8 cellular contexts compared by ENCODE assay signal in genomic region chr6:35687658-35688604, GRCh38. TPM values are rescaled to one million over a fixed set of nuclear protein-coding genes. Genes with fewer than 3 reads are reported as not detected.
DNase-seq lines count a peak whose midpoint lies in the region; ATAC-seq lines count a peak whose summit lies in the region.

No MANE protein-coding gene starts in this region.

- DNase-seq in NCI-H1436 (lab: John Stamatoyannopoulos, UW) = peak; percentile 10
- no peak for DNase-seq in NCI-H1436 treated with DMSO at 0.1 percent for 48 hours (lab: John Stamatoyannopoulos, UW)
- DNase-seq in NCI-H2171 treated with DMSO at 0.1 percent for 48 hours (lab: John Stamatoyannopoulos, UW) = peak; percentile 69
- peak; percentile 75 for DNase-seq in activated CD4-positive, alpha-beta memory T cell treated with anti-CD3 and anti-CD28 coated beads for 36 hours
- peak; percentile 36 to 48 (median 43) for DNase-seq in effector memory CD8-positive, alpha-beta T cell
- DNase-seq in mesenteric fat pad (ENCODE audit: low spot score) = peak; percentile 90
- DNase-seq in stimulated activated CD8-positive, alpha-beta memory T cell treated with anti-CD3 and anti-CD28 coated beads, Interleukin-15, amount 100 ng/mL, for 4 hours (ENCODE audit: low read depth in 2 of 2) = peak; percentile 12 to 29

- peak overlapping the region; percentile 92 for H3K4me3 Mint-ChIP-seq in activated CD4-positive, alpha-beta memory T cell treated with anti-CD3 and anti-CD28 coated beads for 36 hours
- peak overlapping the region; percentile 92 to 96 for H3K4me3 Mint-ChIP-seq in effector memory CD8-positive, alpha-beta T cell

- peaks cover 17% of the 10 kb centered on the region for H3K4me1 Mint-ChIP-seq in activated CD4-positive, alpha-beta memory T cell treated with anti-CD3 and anti-CD28 coated beads for 36 hours (ENCODE audit: low read depth)
- H3K4me1 Mint-ChIP-seq in effector memory CD8-positive, alpha-beta T cell (ENCODE audit: low read depth in 2 of 2) = peaks cover 12 to 16% of the 10 kb centered on the region in 2 donors

- H3K27me3 Mint-ChIP-seq in activated CD4-positive, alpha-beta memory T cell treated with anti-CD3 and anti-CD28 coated beads for 36 hours = no peaks in the 10 kb centered on the region
- H3K27me3 Mint-ChIP-seq in effector memory CD8-positive, alpha-beta T cell = no peaks in the 10 kb centered on the region

- intact Hi-C loops in activated CD4-positive, alpha-beta memory T cell treated with anti-CD3 and anti-CD28 coated beads for 36 hours (cut with micrococcal nuclease) = loop anchor here (1.0 to 2.0 kb wide), 4 partner anchors 23 to 42 kb away; no protein-coding TSS in a partner anchor

- CTCF ChIA-PET in activated CD4-positive, alpha-beta memory T cell treated with anti-CD3 and anti-CD28 coated beads for 36 hours (lab: Charles Lee) = interaction anchor here (0.6 to 4.5 kb wide), 14 partner anchors 14 to 106 kb away, joined by 3 to 30 read pairs (median 4); partner anchors contain the start of gene ARMC12

- ATAC-seq in HG02870 (IDR thresholded peaks at IDR 0.05; ENCODE audit: unreplicated experiment) = peak; percentile 28
- ATAC-seq in effector memory CD8-positive, alpha-beta T cell (replicated peaks) = peak; percentile 54

- H3K36me3 Mint-ChIP-seq in activated CD4-positive, alpha-beta memory T cell treated with anti-CD3 and anti-CD28 coated beads for 36 hours = peaks cover 8% of the 10 kb centered on the region
- peaks cover 8% of the 10 kb centered on the region for H3K36me3 Mint-ChIP-seq in effector memory CD8-positive, alpha-beta T cell (ENCODE audit: insufficient read depth)

- H3K27ac Mint-ChIP-seq in activated CD4-positive, alpha-beta memory T cell treated with anti-CD3 and anti-CD28 coated beads for 36 hours = peak overlapping the region; percentile 86
- peak overlapping the region; percentile 78 to 92 for H3K27ac Mint-ChIP-seq in effector memory CD8-positive, alpha-beta T cell

- no peaks in the 10 kb centered on the region for H3K9me3 Mint-ChIP-seq in activated CD4-positive, alpha-beta memory T cell treated with anti-CD3 and anti-CD28 coated beads for 36 hours
- H3K9me3 Mint-ChIP-seq in effector memory CD8-positive, alpha-beta T cell = no peaks in the 10 kb centered on the region

- POLR2A ChIA-PET in activated CD4-positive, alpha-beta memory T cell treated with anti-CD3 and anti-CD28 coated beads for 36 hours (lab: Charles Lee) = interaction anchor here (0.6 to 2.8 kb wide), 6 partner anchors 25 to 97 kb away, joined by 3 to 22 read pairs (median 5); no protein-coding TSS in a partner anchor

RNA-seq across cellular contexts. Expression of gene FKBP5, which starts 0.8 kb away (rescaled TPM):
- total RNA-seq in activated CD4-positive, alpha-beta memory T cell treated with anti-CD3 and anti-CD28 coated beads for 36 hours = 100 to 1,000 TPM; 111 to 112 TPM
- 212 TPM for total RNA-seq in mesenteric fat pad

RNA-seq across cellular contexts. Expression of gene ARMC12, which starts 48.9 kb away (rescaled TPM):
- total RNA-seq in activated CD4-positive, alpha-beta memory T cell treated with anti-CD3 and anti-CD28 coated beads for 36 hours = 1 to 10 TPM; 1.5 to 1.6 TPM
- 0.58 TPM for total RNA-seq in mesenteric fat pad
